2 cellular contexts compared by ENCODE assay signal in the genomic region with DNA sequence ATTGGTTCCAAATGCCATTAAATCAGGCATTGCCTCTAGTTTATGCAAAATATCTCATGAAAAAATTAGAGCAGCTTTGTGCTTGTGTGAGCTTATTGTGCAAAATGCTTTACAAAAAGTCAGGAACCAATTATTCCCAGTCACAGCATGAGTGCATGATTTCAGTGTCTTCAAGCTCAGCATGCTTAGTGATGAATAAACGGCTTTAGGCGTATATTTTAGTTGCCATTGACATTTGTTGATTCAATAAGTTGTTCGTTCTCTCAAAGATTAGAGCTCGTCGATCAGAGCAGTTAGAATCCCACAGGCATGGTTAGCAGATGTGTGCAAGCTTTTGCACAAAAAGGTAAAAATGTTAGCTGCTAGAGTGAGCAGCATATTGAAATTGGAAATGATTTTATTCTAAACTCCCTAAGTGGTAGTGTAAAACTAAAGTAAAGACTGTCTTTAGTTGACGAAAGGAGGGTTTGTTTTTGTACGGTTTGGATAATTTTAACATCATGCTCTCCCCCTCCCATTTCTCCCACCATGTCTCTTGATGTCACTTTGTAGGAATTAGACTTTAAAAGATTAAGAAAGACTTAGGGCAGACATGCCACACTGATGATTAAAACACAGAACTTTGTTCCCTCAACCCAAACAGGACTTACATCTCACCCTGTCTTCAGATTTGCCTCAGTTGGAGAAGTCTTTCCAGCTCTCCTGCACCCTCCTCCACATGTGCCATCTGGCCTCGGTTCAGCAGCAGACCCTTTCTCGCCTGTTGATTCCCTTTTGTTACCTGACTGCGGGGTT.
TF ChIP-seq lines count a peak whose summit lies in the region.

No MANE protein-coding gene starts in this region.

TF ChIP-seq in IMR-90, 13 proteins besides CTCF, POLR2A, EP300 and RAD21:
- TF ChIP-seq ELK1 (IDR thresholded peaks at IDR 0.05; ENCODE audit: borderline replicate concordance, low read depth, low read length) (no peak), RCOR1 (IDR thresholded peaks at IDR 0.05; ENCODE audit: insufficient replicate concordance, low read length) (no peak), CHD1 (IDR thresholded peaks at IDR 0.05; ENCODE audit: low read depth, low read length) (no peak), NFE2L2 (IDR thresholded peaks at IDR 0.05; ENCODE audit: low read depth, low read length) (no peak), CEBPB (IDR thresholded peaks at IDR 0.05; ENCODE audit: low read depth, low read length) (no peak), MAFK (IDR thresholded peaks at IDR 0.05; ENCODE audit: low read depth, low read length) (no peak), FOS (IDR thresholded peaks at IDR 0.05; ENCODE audit: low read depth, low read length) (no peak), SMC3 (IDR thresholded peaks at IDR 0.05; ENCODE audit: low read depth, low read length) (no peak), RFX5 (IDR thresholded peaks at IDR 0.05; ENCODE audit: low read depth, low read length) (no peak)
- TF ChIP-seq, protein P1, sequence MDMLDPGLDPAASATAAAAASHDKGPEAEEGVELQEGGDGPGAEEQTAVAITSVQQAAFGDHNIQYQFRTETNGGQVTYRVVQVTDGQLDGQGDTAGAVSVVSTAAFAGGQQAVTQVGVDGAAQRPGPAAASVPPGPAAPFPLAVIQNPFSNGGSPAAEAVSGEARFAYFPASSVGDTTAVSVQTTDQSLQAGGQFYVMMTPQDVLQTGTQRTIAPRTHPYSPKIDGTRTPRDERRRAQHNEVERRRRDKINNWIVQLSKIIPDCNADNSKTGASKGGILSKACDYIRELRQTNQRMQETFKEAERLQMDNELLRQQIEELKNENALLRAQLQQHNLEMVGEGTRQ (IDR thresholded peaks at IDR 0.05; ENCODE audit: low read depth, low read length) = no peak

TF ChIP-seq in GM12878, 131 proteins besides CTCF, POLR2A, EP300 and RAD21:
- TF ChIP-seq CBX5 (IDR thresholded peaks at IDR 0.05; ENCODE audit: low read depth) = no peak
- no peak for TF ChIP-seq CBX3 (IDR thresholded peaks at IDR 0.05; ENCODE audit: borderline replicate concordance, low read depth)
- TF ChIP-seq, protein P2, sequence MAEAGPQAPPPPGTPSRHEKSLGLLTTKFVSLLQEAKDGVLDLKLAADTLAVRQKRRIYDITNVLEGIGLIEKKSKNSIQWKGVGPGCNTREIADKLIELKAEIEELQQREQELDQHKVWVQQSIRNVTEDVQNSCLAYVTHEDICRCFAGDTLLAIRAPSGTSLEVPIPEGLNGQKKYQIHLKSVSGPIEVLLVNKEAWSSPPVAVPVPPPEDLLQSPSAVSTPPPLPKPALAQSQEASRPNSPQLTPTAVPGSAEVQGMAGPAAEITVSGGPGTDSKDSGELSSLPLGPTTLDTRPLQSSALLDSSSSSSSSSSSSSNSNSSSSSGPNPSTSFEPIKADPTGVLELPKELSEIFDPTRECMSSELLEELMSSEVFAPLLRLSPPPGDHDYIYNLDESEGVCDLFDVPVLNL (IDR thresholded peaks at IDR 0.05; ENCODE audit: low read depth, low read length) = no peak
- no peak for TF ChIP-seq SUPT20H (IDR thresholded peaks at IDR 0.05; ENCODE audit: borderline replicate concordance, control insufficient read depth, low read depth, low read length)
- TF ChIP-seq RELA (IDR thresholded peaks at IDR 0.05; ENCODE audit: borderline replicate concordance, partially characterized antibody) = no peak
- no peak for TF ChIP-seq PAX5 (IDR thresholded peaks at IDR 0.05; ENCODE audit: borderline replicate concordance, low read depth, low read length)
- TF ChIP-seq, protein P3, sequence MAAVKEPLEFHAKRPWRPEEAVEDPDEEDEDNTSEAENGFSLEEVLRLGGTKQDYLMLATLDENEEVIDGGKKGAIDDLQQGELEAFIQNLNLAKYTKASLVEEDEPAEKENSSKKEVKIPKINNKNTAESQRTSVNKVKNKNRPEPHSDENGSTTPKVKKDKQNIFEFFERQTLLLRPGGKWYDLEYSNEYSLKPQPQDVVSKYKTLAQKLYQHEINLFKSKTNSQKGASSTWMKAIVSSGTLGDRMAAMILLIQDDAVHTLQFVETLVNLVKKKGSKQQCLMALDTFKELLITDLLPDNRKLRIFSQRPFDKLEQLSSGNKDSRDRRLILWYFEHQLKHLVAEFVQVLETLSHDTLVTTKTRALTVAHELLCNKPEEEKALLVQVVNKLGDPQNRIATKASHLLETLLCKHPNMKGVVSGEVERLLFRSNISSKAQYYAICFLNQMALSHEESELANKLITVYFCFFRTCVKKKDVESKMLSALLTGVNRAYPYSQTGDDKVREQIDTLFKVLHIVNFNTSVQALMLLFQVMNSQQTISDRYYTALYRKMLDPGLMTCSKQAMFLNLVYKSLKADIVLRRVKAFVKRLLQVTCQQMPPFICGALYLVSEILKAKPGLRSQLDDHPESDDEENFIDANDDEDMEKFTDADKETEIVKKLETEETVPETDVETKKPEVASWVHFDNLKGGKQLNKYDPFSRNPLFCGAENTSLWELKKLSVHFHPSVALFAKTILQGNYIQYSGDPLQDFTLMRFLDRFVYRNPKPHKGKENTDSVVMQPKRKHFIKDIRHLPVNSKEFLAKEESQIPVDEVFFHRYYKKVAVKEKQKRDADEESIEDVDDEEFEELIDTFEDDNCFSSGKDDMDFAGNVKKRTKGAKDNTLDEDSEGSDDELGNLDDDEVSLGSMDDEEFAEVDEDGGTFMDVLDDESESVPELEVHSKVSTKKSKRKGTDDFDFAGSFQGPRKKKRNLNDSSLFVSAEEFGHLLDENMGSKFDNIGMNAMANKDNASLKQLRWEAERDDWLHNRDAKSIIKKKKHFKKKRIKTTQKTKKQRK (IDR thresholded peaks at IDR 0.05; ENCODE audit: low read depth, low read length) = no peak
- no peak for TF ChIP-seq ATF7 (IDR thresholded peaks at IDR 0.05; ENCODE audit: low read depth)
- no peak for TF ChIP-seq BCL11A (IDR thresholded peaks at IDR 0.05; ENCODE audit: low read depth, low read length)
- TF ChIP-seq, protein P4, sequence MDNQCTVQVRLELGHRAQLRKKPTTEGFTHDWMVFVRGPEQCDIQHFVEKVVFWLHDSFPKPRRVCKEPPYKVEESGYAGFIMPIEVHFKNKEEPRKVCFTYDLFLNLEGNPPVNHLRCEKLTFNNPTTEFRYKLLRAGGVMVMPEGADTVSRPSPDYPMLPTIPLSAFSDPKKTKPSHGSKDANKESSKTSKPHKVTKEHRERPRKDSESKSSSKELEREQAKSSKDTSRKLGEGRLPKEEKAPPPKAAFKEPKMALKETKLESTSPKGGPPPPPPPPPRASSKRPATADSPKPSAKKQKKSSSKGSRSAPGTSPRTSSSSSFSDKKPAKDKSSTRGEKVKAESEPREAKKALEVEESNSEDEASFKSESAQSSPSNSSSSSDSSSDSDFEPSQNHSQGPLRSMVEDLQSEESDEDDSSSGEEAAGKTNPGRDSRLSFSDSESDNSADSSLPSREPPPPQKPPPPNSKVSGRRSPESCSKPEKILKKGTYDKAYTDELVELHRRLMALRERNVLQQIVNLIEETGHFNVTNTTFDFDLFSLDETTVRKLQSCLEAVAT (IDR thresholded peaks at IDR 0.05) = no peak
- TF ChIP-seq BRCA1 (IDR thresholded peaks at IDR 0.05; ENCODE audit: low read depth, low read length) = no peak
- TF ChIP-seq MXI1 (IDR thresholded peaks at IDR 0.05; ENCODE audit: low read depth, low read length) = no peak
- no peak for TF ChIP-seq SREBF2 (IDR thresholded peaks at IDR 0.05; ENCODE audit: low read length)
- TF ChIP-seq HSF1 (IDR thresholded peaks at IDR 0.05; ENCODE audit: low read depth, low read length) = no peak
